ENCODE assay signal across 14 cellular contexts in genomic region chr14:29273513-29273912, GRCh38.
DNase-seq lines count a peak whose midpoint lies in the region; ATAC-seq and TF ChIP-seq lines count a peak whose summit lies in the region.
"Had no signal": no experiment of that assay in that cellular context is flagged by ENCODE, and none has a peak within 500 bp of the region (broad histone marks: within the 10 kb centered on the region; RNA-seq: fewer than 3 reads in every experiment).

No MANE protein-coding gene starts in this region.

- H3K27ac Mint-ChIP-seq in HFFc6 (no peak overlapping the region), neural crest cell (ENCODE audit: unreplicated experiment) (no peak overlapping the region)

- no peaks in the 10 kb centered on the region for H3K9me3 ChIP-seq in effector memory CD4-positive, alpha-beta T cell (ENCODE audit: control insufficient read depth, low read length)
- no peaks in the 10 kb centered on the region for H3K9me3 ChIP-seq in gastroesophageal sphincter
- H3K9me3 ChIP-seq: SJCRH30 had no signal

- H3K27me3 ChIP-seq in effector memory CD4-positive, alpha-beta T cell (replicated peaks; ENCODE audit: control insufficient read depth, insufficient read depth, low read length, poor library complexity, severe bottlenecking), result no peaks in the 10 kb centered on the region
- no peaks in the 10 kb centered on the region for H3K27me3 ChIP-seq in gastroesophageal sphincter
- H3K27me3 ChIP-seq: SJCRH30 had no signal

- POLR2A ChIA-PET in RWPE1 (lab: Yijun Ruan, JAX; ENCODE audit: low non-redundant PET), result no interaction called here

- no peak for ATAC-seq in gastroesophageal sphincter
- ATAC-seq: K562 had no signal

- WGBS in gastroesophageal sphincter (ENCODE audit: low coverage in 1 of 2), 2 donors, result 22 to 50% methylated on average over 1 of the region's 1 CpG

- DNase-seq in ELR (ENCODE audit: low read depth) (peak; percentile 8), HFFc6 (no peak), choroid plexus epithelial cell (ENCODE audit: low read depth) (no peak), neural crest cell (ENCODE audit: low read depth, low spot score) (no peak), RWPE1 (ENCODE audit: low spot score) (no peak), SHP77 treated with DMSO at 0.1 percent for 48 hours (lab: John Stamatoyannopoulos, UW) (no peak)
- no peak for DNase-seq in effector memory CD4-positive, alpha-beta T cell
- DNase-seq: AML-193, DMS53, NCI-H1436, NCI-H2107, SJCRH30 had no signal

- H3K36me3 ChIP-seq in effector memory CD4-positive, alpha-beta T cell (ENCODE audit: control insufficient read depth, insufficient read depth, low read length), result no peaks in the 10 kb centered on the region
- H3K36me3 ChIP-seq in gastroesophageal sphincter, result no peaks in the 10 kb centered on the region
- H3K36me3 ChIP-seq: SJCRH30 had no signal

- no peaks in the 10 kb centered on the region for H3K27me3 Mint-ChIP-seq in HFFc6 (ENCODE audit: insufficient read depth)
- H3K27me3 Mint-ChIP-seq in neural crest cell (ENCODE audit: low read depth), result no peaks in the 10 kb centered on the region

- H3K4me1 ChIP-seq in effector memory CD4-positive, alpha-beta T cell (ENCODE audit: control insufficient read depth, insufficient read depth, low read length, poor library complexity, severe bottlenecking), result no peaks in the 10 kb centered on the region
- H3K4me1 ChIP-seq in gastroesophageal sphincter, result peaks cover 0 to 18% (median 3%) of the 10 kb centered on the region in 3 donors
- H3K4me1 ChIP-seq: SJCRH30 had no signal

- H3K27ac ChIP-seq in RWPE1, result no peak overlapping the region
- H3K27ac ChIP-seq in effector memory CD4-positive, alpha-beta T cell (ENCODE audit: insufficient read depth, low read length, poor library complexity, severe bottlenecking), result no peak overlapping the region
- no peak overlapping the region for H3K27ac ChIP-seq in gastroesophageal sphincter
- H3K27ac ChIP-seq: SJCRH30 had no signal

- H3K9me3 Mint-ChIP-seq in HFFc6 (no peaks in the 10 kb centered on the region), neural crest cell (peaks cover 7% of the 10 kb centered on the region)

- no peak overlapping the region for H3K4me3 Mint-ChIP-seq in HFFc6
- no peak overlapping the region for H3K4me3 Mint-ChIP-seq in neural crest cell

- H3K4me3 ChIP-seq in choroid plexus epithelial cell (ENCODE audit: low read depth, low read length) (no peak overlapping the region), gastroesophageal sphincter (no peak overlapping the region)
- H3K4me3 ChIP-seq in effector memory CD4-positive, alpha-beta T cell (ENCODE audit: insufficient read depth, low read depth, low read length, poor library complexity, severe bottlenecking), result no peak overlapping the region
- H3K4me3 ChIP-seq: K562, SJCRH30 had no signal

- CTCF ChIA-PET in RWPE1 (lab: Yijun Ruan, JAX), result no interaction called here

- H3K4me1 Mint-ChIP-seq in HFFc6 (ENCODE audit: low read depth) (peaks cover 33% of the 10 kb centered on the region), neural crest cell (no peaks in the 10 kb centered on the region)

- TF ChIP-seq POLR2A in gastroesophageal sphincter (IDR thresholded peaks at IDR 0.05), result no peak

- H3K36me3 Mint-ChIP-seq in HFFc6 (ENCODE audit: low read depth), result no peaks in the 10 kb centered on the region
- no peaks in the 10 kb centered on the region for H3K36me3 Mint-ChIP-seq in neural crest cell (ENCODE audit: low read depth)

- TF ChIP-seq EP300 in gastroesophageal sphincter (IDR thresholded peaks at IDR 0.05), result no peak

- TF ChIP-seq CTCF in HFFc6 (IDR thresholded peaks at IDR 0.05) (peak; percentile 55), choroid plexus epithelial cell (conservative IDR thresholded peaks at IDR 0.05; ENCODE audit: low read depth, low read length) (peak; percentile 1), neural crest cell (conservative IDR thresholded peaks at IDR 0.05) (peak; percentile 14), RWPE1 (conservative IDR thresholded peaks at IDR 0.05; ENCODE audit: low read depth) (no peak), gastroesophageal sphincter (IDR thresholded peaks at IDR 0.05) (no peak)

Comparison
In these comparisons a context has a peak if more than half of its experiments do, and no peak if none do; other contexts are left out.
1. CTCF ChIP-seq: peak in HFFc6 (single experiment), choroid plexus epithelial cell (single experiment) and neural crest cell (single experiment); none in RWPE1 (single experiment) and gastroesophageal sphincter (0 of 4).